25 cellular contexts compared by ENCODE assay signal in the genomic region with DNA sequence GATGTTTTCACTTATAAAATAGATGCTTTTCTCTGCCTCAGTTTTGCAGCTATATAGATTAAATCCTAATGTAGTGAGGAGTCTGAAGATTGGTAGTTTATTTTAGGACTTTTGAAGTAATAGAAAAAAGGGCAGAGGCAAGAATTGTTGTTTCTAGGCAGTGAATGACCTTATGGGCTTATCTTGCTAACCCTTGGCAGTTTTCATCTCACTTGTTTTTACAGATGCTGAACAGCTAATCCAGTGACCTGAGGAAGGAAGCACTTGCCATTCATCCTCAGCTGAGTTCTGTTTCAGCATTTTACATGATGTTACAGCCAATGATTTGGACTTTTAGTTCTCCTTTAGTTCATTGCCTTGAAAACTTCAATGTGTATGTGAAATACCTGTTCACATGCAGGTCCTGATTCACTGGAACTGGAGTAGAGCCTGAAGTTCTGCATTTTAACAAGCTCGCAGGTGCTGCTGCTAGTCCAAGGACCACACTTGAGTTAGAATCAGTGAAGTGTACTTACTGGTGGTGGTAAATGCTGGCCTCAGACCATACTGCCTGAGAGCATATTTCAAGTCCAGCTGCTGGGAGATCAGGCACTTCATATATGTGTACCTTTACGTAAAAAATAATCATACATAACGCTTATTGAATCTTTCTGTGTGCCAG.
A peak's percentile ranks its signal among the peaks of the same experiment; 100 is the strongest.
DNase-seq lines count a peak whose midpoint lies in the region; ATAC-seq and TF ChIP-seq lines count a peak whose summit lies in the region.
"Had no signal": no experiment of that assay in that cellular context is flagged by ENCODE, and none has a peak within 500 bp of the region (broad histone marks: within the 10 kb centered on the region; RNA-seq: fewer than 3 reads in every experiment).

No MANE protein-coding gene starts in this region.

- no peaks in the 10 kb centered on the region for H3K27me3 Mint-ChIP-seq in CD4-positive, CD25-positive, alpha-beta regulatory T cell
- H3K27me3 Mint-ChIP-seq: activated CD4-positive, alpha-beta T cell treated with anti-CD3 and anti-CD28 coated beads, Interleukin-2, amount 10 ng/mL, durations not matched to agents 24 days and 14 days; effector memory CD8-positive, alpha-beta T cell; naive B cell; stimulated activated naive CD8-positive, alpha-beta T cell treated with anti-CD3 and anti-CD28 coated beads, Interleukin-15, Interleukin-2, amounts not matched to agents 100 ng/mL and 50 ng/mL, for 24 hours had no signal

- no peak overlapping the region for H3K4me3 ChIP-seq in CD4-positive, CD25-positive, alpha-beta regulatory T cell (ENCODE audit: low read depth, low read length)
- no peak overlapping the region for H3K4me3 ChIP-seq in Karpas-422 (ENCODE audit: low read length)
- H3K4me3 ChIP-seq in esophagus muscularis mucosa: no peak overlapping the region
- H3K4me3 ChIP-seq: SJSA1, tibial artery had no signal

- H3K4me1 Mint-ChIP-seq in CD4-positive, CD25-positive, alpha-beta regulatory T cell: peaks cover 8 to 53% (median 37%) of the 10 kb centered on the region in 4 donors
- H3K4me1 Mint-ChIP-seq: activated CD4-positive, alpha-beta T cell treated with anti-CD3 and anti-CD28 coated beads, Interleukin-2, amount 10 ng/mL, durations not matched to agents 24 days and 14 days; mesothelial cell of epicardium had no signal

- H3K4me1 ChIP-seq in CD4-positive, CD25-positive, alpha-beta regulatory T cell (ENCODE audit: control insufficient read depth, insufficient read depth, low read length, poor library complexity, severe bottlenecking): no peaks in the 10 kb centered on the region
- H3K4me1 ChIP-seq in Karpas-422 (ENCODE audit: low read length): peaks cover 10% of the 10 kb centered on the region
- peaks cover 0 to 12% (median 5%) of the 10 kb centered on the region in 4 donors for H3K4me1 ChIP-seq in esophagus muscularis mucosa
- H3K4me1 ChIP-seq: SJSA1 had no signal

- no peaks in the 10 kb centered on the region for H3K36me3 ChIP-seq in CD4-positive, CD25-positive, alpha-beta regulatory T cell (ENCODE audit: control insufficient read depth, insufficient read depth, low read length)
- H3K36me3 ChIP-seq in Karpas-422 (ENCODE audit: insufficient read depth, low read length) (no peaks in the 10 kb centered on the region), esophagus muscularis mucosa (no peaks in the 10 kb centered on the region)
- H3K36me3 ChIP-seq: brain microvascular endothelial cell, tibial artery had no signal

- no peak for ATAC-seq in CD4-positive, CD25-positive, alpha-beta regulatory T cell (ENCODE audit: low read depth in 2 of 2)
- ATAC-seq in GM21737 (IDR thresholded peaks at IDR 0.05; ENCODE audit: unreplicated experiment) (no peak), HG03442 (IDR thresholded peaks at IDR 0.05; ENCODE audit: unreplicated experiment) (no peak)
- ATAC-seq: effector memory CD8-positive, alpha-beta T cell; left colon had no signal

- intact Hi-C loops in esophagus muscularis mucosa (cut with DNase I): no loop called here

- no peak overlapping the region for H2AFZ ChIP-seq in Karpas-422 (ENCODE audit: low read length)

- H3K9ac ChIP-seq in Karpas-422 (ENCODE audit: low read length): no peak overlapping the region
- H3K9ac ChIP-seq: KMS-11 had no signal

- H3K9me3 ChIP-seq in CD4-positive, CD25-positive, alpha-beta regulatory T cell (ENCODE audit: control insufficient read depth in 2 of 2, low read length in 2 of 2): no peaks in the 10 kb centered on the region
- H3K9me3 ChIP-seq in Karpas-422 (ENCODE audit: low read length): no peaks in the 10 kb centered on the region
- no peaks in the 10 kb centered on the region for H3K9me3 ChIP-seq in esophagus muscularis mucosa
- H3K9me3 ChIP-seq: SJSA1, tibial artery had no signal

- no peak overlapping the region for H3K4me3 Mint-ChIP-seq in CD4-positive, CD25-positive, alpha-beta regulatory T cell
- H3K4me3 Mint-ChIP-seq: activated CD4-positive, alpha-beta T cell treated with anti-CD3 and anti-CD28 coated beads, Interleukin-2, amount 10 ng/mL, durations not matched to agents 24 days and 14 days; effector memory CD8-positive, alpha-beta T cell; mesothelial cell of epicardium; naive B cell; stimulated activated naive CD8-positive, alpha-beta T cell treated with anti-CD3 and anti-CD28 coated beads, Interleukin-15, Interleukin-2, amounts not matched to agents 100 ng/mL and 50 ng/mL, for 24 hours had no signal

- H3K27ac ChIP-seq in CD4-positive, CD25-positive, alpha-beta regulatory T cell (ENCODE audit: insufficient read depth, low read length, poor library complexity, severe bottlenecking): no peak overlapping the region
- H3K27ac ChIP-seq in Karpas-422 (ENCODE audit: low read length) (peak overlapping the region; percentile 50), esophagus muscularis mucosa (replicated peaks in 1 of 4) (no peak overlapping the region)
- H3K27ac ChIP-seq: brain microvascular endothelial cell, KMS-11, SJSA1, tibial artery had no signal

- H3K9me3 Mint-ChIP-seq in CD4-positive, CD25-positive, alpha-beta regulatory T cell: no peaks in the 10 kb centered on the region
- H3K9me3 Mint-ChIP-seq: effector memory CD8-positive, alpha-beta T cell; stimulated activated naive CD8-positive, alpha-beta T cell treated with anti-CD3 and anti-CD28 coated beads, Interleukin-15, Interleukin-2, amounts not matched to agents 100 ng/mL and 50 ng/mL, for 24 hours had no signal

- no peak for TF ChIP-seq POLR2A in esophagus muscularis mucosa (IDR thresholded peaks at IDR 0.05; ENCODE audit: low read depth)

- H3K79me2 ChIP-seq in Karpas-422 (ENCODE audit: low read length): peaks cover 95% of the 10 kb centered on the region

- no peak for TF ChIP-seq CTCF in esophagus muscularis mucosa (IDR thresholded peaks at IDR 0.05)

- peak overlapping the region in 2 of 3 donors; percentile 2 to 5 for H3K27ac Mint-ChIP-seq in CD4-positive, CD25-positive, alpha-beta regulatory T cell
- H3K27ac Mint-ChIP-seq: activated CD4-positive, alpha-beta T cell treated with anti-CD3 and anti-CD28 coated beads, Interleukin-2, amount 10 ng/mL, durations not matched to agents 24 days and 14 days; mesothelial cell of epicardium; stimulated activated naive CD8-positive, alpha-beta T cell treated with anti-CD3 and anti-CD28 coated beads, Interleukin-15, Interleukin-2, amounts not matched to agents 100 ng/mL and 50 ng/mL, for 24 hours had no signal

- no peak overlapping the region for H3K4me2 ChIP-seq in Karpas-422 (ENCODE audit: low read depth, low read length, poor library complexity, severe bottlenecking)
- H3K4me2 ChIP-seq: KMS-11 had no signal

- no peak for TF ChIP-seq EP300 in esophagus muscularis mucosa (IDR thresholded peaks at IDR 0.05)

- H3K9me2 ChIP-seq in Karpas-422 (replicated peaks; ENCODE audit: insufficient read depth, low read length): no peaks in the 10 kb centered on the region

- H3K36me3 Mint-ChIP-seq in CD4-positive, CD25-positive, alpha-beta regulatory T cell: peaks cover 12% of the 10 kb centered on the region

- 0 out of 2 replicates have a peak, but pooled peaks cover 4% of the 10 kb centered on the region for H4K20me1 ChIP-seq in Karpas-422 (ENCODE audit: insufficient read depth, low read depth, low read length)

- no peak for DNase-seq in CD4-positive, CD25-positive, alpha-beta regulatory T cell
- DNase-seq in Karpas-422: no peak
- peak; percentile 50 for DNase-seq in esophagus muscularis mucosa (ENCODE audit: extremely low spot score)
- DNase-seq in pulmonary artery endothelial cell (ENCODE audit: low read depth, low spot score): peak; percentile 75
- DNase-seq in AG08395 (ENCODE audit: low spot score): no peak
- DNase-seq: ACHN; activated CD4-positive, alpha-beta T cell treated with anti-CD3 and anti-CD28 coated beads, Interleukin-2, amount 10 ng/mL, durations not matched to agents 24 days and 14 days; activated gamma-delta T cell treated with Interleukin-2 at 50 U/mL for 16 hours; activated T-cell treated with anti-CD3 and anti-CD28 coated beads, Interleukin-2, amount 50 U/mL, for 1 hour; brain microvascular endothelial cell; effector memory CD8-positive, alpha-beta T cell; foreskin fibroblast; HCEC 1CT; left colon; naive B cell; NCI-H1436 treated with DMSO at 0.1 percent for 48 hours; NCI-H526; nucleus accumbens; tibial artery had no signal

- 96% methylated on average over 3 of the region's 3 CpGs for WGBS in esophagus muscularis mucosa

- no peaks in the 10 kb centered on the region for H3K27me3 ChIP-seq in CD4-positive, CD25-positive, alpha-beta regulatory T cell (ENCODE audit: control insufficient read depth, insufficient read depth, low read length)
- H3K27me3 ChIP-seq in Karpas-422 (ENCODE audit: low read length) (no peaks in the 10 kb centered on the region), esophagus muscularis mucosa (no peaks in the 10 kb centered on the region)
- H3K27me3 ChIP-seq: brain microvascular endothelial cell, SJSA1, tibial artery had no signal

Comparison
In these comparisons a context has a peak if more than half of its experiments do, and no peak if none do; other contexts are left out.
1. DNase-seq: peak in esophagus muscularis mucosa (single experiment) and pulmonary artery endothelial cell (single experiment); none in CD4-positive, CD25-positive, alpha-beta regulatory T cell (0 of 3), Karpas-422 (single experiment) and AG08395 (single experiment).